ENCODE assay signal across 8 cellular contexts in genomic region chr14:34874386-34875030, GRCh38. TPM values are rescaled to one million over a fixed set of nuclear protein-coding genes. Genes with fewer than 3 reads are reported as not detected.
DNase-seq lines count a peak whose midpoint lies in the region; ATAC-seq and TF ChIP-seq lines count a peak whose summit lies in the region.

No MANE protein-coding gene starts in this region.

- H3K27me3 ChIP-seq in duodenal mucosa (ENCODE audit: control insufficient read depth in 1 of 2, insufficient read depth in 2 of 2, low read length in 2 of 2) (no peaks in the 10 kb centered on the region), lower lobe of right lung (ENCODE audit: low read depth) (no peaks in the 10 kb centered on the region)

- H3K27ac ChIP-seq in duodenal mucosa (ENCODE audit: low read depth, low read length) = peak overlapping the region; percentile 99
- peak overlapping the region; percentile 98 for H3K27ac ChIP-seq in lower lobe of right lung

- H3K36me3 ChIP-seq in duodenal mucosa (ENCODE audit: control insufficient read depth in 1 of 2, insufficient read depth in 2 of 2, low read length in 2 of 2) = peaks cover 0 to 9% of the 10 kb centered on the region in 2 donors
- peaks cover 8% of the 10 kb centered on the region for H3K36me3 ChIP-seq in lower lobe of right lung

- ATAC-seq in GM18502 (IDR thresholded peaks at IDR 0.05; ENCODE audit: poor library complexity, unreplicated experiment) = peak; percentile 30
- peak; percentile 22 for ATAC-seq in HG02943 (IDR thresholded peaks at IDR 0.05; ENCODE audit: low read depth, unreplicated experiment)
- peak; percentile 50 to 57 for ATAC-seq in lower lobe of right lung

- intact Hi-C loops in lower lobe of right lung (cut with DNase I) = no loop called here

- peak overlapping the region; percentile 91 to 96 for H3K9ac ChIP-seq in duodenal mucosa (ENCODE audit: low read depth in 1 of 2, low read length in 2 of 2)

- H3K4me1 ChIP-seq in duodenal mucosa (ENCODE audit: control insufficient read depth in 1 of 2, insufficient read depth in 2 of 2, low read length in 2 of 2) = peaks cover 6 to 9% of the 10 kb centered on the region in 2 donors
- H3K4me1 ChIP-seq in lower lobe of right lung = peaks cover 19% of the 10 kb centered on the region

- H3K9me3 ChIP-seq in duodenal mucosa (ENCODE audit: control insufficient read depth in 1 of 2, low read length in 2 of 2) (no peaks in the 10 kb centered on the region), lower lobe of right lung (no peaks in the 10 kb centered on the region)

- peak; percentile 9 for TF ChIP-seq CTCF in lower lobe of right lung (IDR thresholded peaks at IDR 0.05)

- H3K4me3 ChIP-seq in duodenal mucosa (ENCODE audit: low read depth in 1 of 2, low read length in 2 of 2) (peak overlapping the region; percentile 84 to 88), lower lobe of right lung (peak overlapping the region; percentile 92)

- DNase-seq in A172 (ENCODE audit: low spot score) (peak; percentile 3), NCI-H2029 treated with DMSO at 0.1 percent for 48 hours (lab: John Stamatoyannopoulos, UW) (peak; percentile 99), lower lobe of right lung (peak; percentile 77)
- peak; percentile 36 to 44 for DNase-seq in activated CD4-positive, alpha-beta T cell treated with anti-CD3 and anti-CD28 coated beads, Interleukin-2, amount 50 U/mL, for 24 hours (ENCODE audit: low read depth in 1 of 2, low spot score in 1 of 2)
- DNase-seq in stimulated activated CD8-positive, alpha-beta memory T cell treated with anti-CD3 and anti-CD28 coated beads, Interleukin-12 subunit alpha, Interleukin-12 subunit beta, amount 100 ng/mL, for 1 hour (ENCODE audit: low read depth) = peak; percentile 10

RNA-seq across cellular contexts. Expression of gene BAZ1A, which starts 0.7 kb away (rescaled TPM):
- total RNA-seq in A172 (2014; rRNA removed; shearing (Covaris generic)) = 26.4 and 31.3 TPM in 2 replicates
- 43.5 TPM for total RNA-seq in lower lobe of right lung

Comparison
In these comparisons a context has a peak if more than half of its experiments do, and no peak if none do; other contexts are left out.
1. Peak in every context shown above with its lines: DNase-seq, ATAC-seq, H3K4me3 ChIP-seq and H3K27ac ChIP-seq.
2. DNase-seq: peak in every context shown above with its lines; median percentile 99 in NCI-H2029 treated with DMSO at 0.1 percent for 48 hours; 77 in lower lobe of right lung; 40 in activated CD4-positive, alpha-beta T cell treated with anti-CD3 and anti-CD28 coated beads, Interleukin-2, amount 50 U/mL, for 24 hours; 10 in stimulated activated CD8-positive, alpha-beta memory T cell treated with anti-CD3 and anti-CD28 coated beads, Interleukin-12 subunit alpha, Interleukin-12 subunit beta, amount 100 ng/mL, for 1 hour; 3 in A172.